In genomic region chr3:170740726-170741591, GRCh38 we compare ENCODE assay signal across 10 cellular contexts.
A peak's percentile ranks its signal among the peaks of the same experiment; 100 is the strongest.
DNase-seq lines count a peak whose midpoint lies in the region; ATAC-seq, FAIRE-seq and TF ChIP-seq lines count a peak whose summit lies in the region.
"Had no signal": no experiment of that assay in that cellular context is flagged by ENCODE, and none has a peak within 500 bp of the region (broad histone marks: within the 10 kb centered on the region; RNA-seq: fewer than 3 reads in every experiment).

No MANE protein-coding gene starts in this region.

- H3K27me3 ChIP-seq in K562 (ENCODE audit: control insufficient read depth in 2 of 2, insufficient read depth in 2 of 2, low read length in 2 of 2), result no peaks in the 10 kb centered on the region
- no peaks in the 10 kb centered on the region for H3K27me3 ChIP-seq in layer of hippocampus (ENCODE audit: control insufficient read depth, insufficient read depth, low read length)
- H3K27me3 ChIP-seq: BLaER1 had no signal

- H3K9me3 ChIP-seq in K562 (replicated peaks; ENCODE audit: control insufficient read depth, insufficient read depth, low read depth, low read length), result no peaks in the 10 kb centered on the region
- H3K9me3 ChIP-seq: BLaER1, neutrophil had no signal

- peaks cover 0 to 17% of the 10 kb centered on the region in 2 experiments; a peak in 3 of 5 replicates for H3K4me1 ChIP-seq in K562 (replicated peaks in 1 of 2; ENCODE audit: control insufficient read depth in 2 of 2, insufficient read depth in 2 of 2, low read length in 2 of 2)
- no peaks in the 10 kb centered on the region for H3K4me1 ChIP-seq in urinary bladder (ENCODE audit: insufficient read depth)
- H3K4me1 ChIP-seq: BLaER1 had no signal

- H3K36me3 ChIP-seq in K562 (ENCODE audit: control insufficient read depth, insufficient read depth, low read length) (no peaks in the 10 kb centered on the region), urinary bladder (ENCODE audit: insufficient read depth) (no peaks in the 10 kb centered on the region)
- H3K36me3 ChIP-seq: BLaER1, neutrophil had no signal

- intact Hi-C loops in K562 (cut with micrococcal nuclease), result no loop called here

- POLR2A ChIA-PET in K562 (lab: Yijun Ruan, JAX), result interaction anchor here (0.6 to 3.7 kb wide), 6 partner anchors 10 to 283 kb away, joined by 3 to 18 read pairs (median 4); no protein-coding TSS in a partner anchor

- no peak for TF ChIP-seq RAD21 in K562 (CRISPR knock-in tag; conservative IDR thresholded peaks at IDR 0.05 in 1 of 2, IDR thresholded peaks at IDR 0.05 in 1 of 2)

- H3K9me1 ChIP-seq in K562 (ENCODE audit: control insufficient read depth, insufficient read depth, low read length), result no peaks in the 10 kb centered on the region

- DNase-seq in NCI-H2107 treated with DMSO at 0.1 percent for 48 hours (lab: John Stamatoyannopoulos, UW; ENCODE audit: unreplicated experiment), result peak; percentile 70
- no peak for DNase-seq in NCI-H2107 (lab: John Stamatoyannopoulos, UW)
- DNase-seq in K562 (ENCODE audit: extremely low read depth in 1 of 4, low spot score in 3 of 4), result no peak
- no peak for DNase-seq in NOMO-1 treated with dmso at 0.1 percent for 144 hours (lab: John Stamatoyannopoulos, UW; ENCODE audit: unreplicated experiment)
- DNase-seq in NCI-H1436 treated with DMSO at 0.1 percent for 48 hours (lab: John Stamatoyannopoulos, UW), result no peak
- DNase-seq in NAMALWA (ENCODE audit: low spot score), result no peak

- FAIRE-seq in K562 (lab: Jason Lieb, UNC), result no peak

- H3K79me2 ChIP-seq in K562 (ENCODE audit: control insufficient read depth, insufficient read depth, low read length), result no peaks in the 10 kb centered on the region

- ATAC-seq in K562, result peak; percentile 53

- H3K4me2 ChIP-seq in K562 (ENCODE audit: insufficient read depth, low read length), result peak overlapping the region; percentile 30; the same call in 1 of the 2 replicates
- H3K4me2 ChIP-seq: BLaER1 had no signal

- in situ Hi-C loops in K562 (cut with MboI), result no loop called here

- BruUV-seq in K562 (replicated peaks; lab: Mats Ljungman, UMichigan), result no TSS peak

- no peaks in the 10 kb centered on the region for H4K20me1 ChIP-seq in K562 (replicated peaks; ENCODE audit: control insufficient read depth, insufficient read depth, low read length)
- H4K20me1 ChIP-seq: BLaER1 had no signal

- CTCF ChIA-PET in K562 (lab: Yijun Ruan, JAX; ENCODE audit: low intra/inter-chr PET ratio), result no interaction called here

- no peak for TF ChIP-seq POLR2A in K562 (conservative IDR thresholded peaks at IDR 0.05)

- H3K4me3 ChIP-seq in K562 (no peak overlapping the region), urinary bladder (ENCODE audit: low read depth, low read length) (no peak overlapping the region)
- H3K4me3 ChIP-seq: BLaER1 had no signal

- H3K27ac ChIP-seq in K562 (ENCODE audit: extremely low read depth, low read depth, low read length) (no peak overlapping the region; the same call in 2 of the 3 replicates), layer of hippocampus (ENCODE audit: low read depth, low read length) (peak overlapping the region; percentile 86), urinary bladder (ENCODE audit: low read depth) (peak overlapping the region; percentile 47)
- H3K27ac ChIP-seq: BLaER1, neutrophil had no signal

- no peak for TF ChIP-seq CTCF in K562 (IDR thresholded peaks at IDR 0.05 in 2 of 3, conservative IDR thresholded peaks at IDR 0.05 in 1 of 3; ENCODE audit: insufficient read depth in 2 of 3, low read depth in 1 of 3, low read length in 3 of 3)

- TF ChIP-seq EP300 in K562 (IDR thresholded peaks at IDR 0.05; ENCODE audit: low read length), result no peak

- peak overlapping the region; percentile 84 for H2AFZ ChIP-seq in K562 (ENCODE audit: low read depth, low read length)

- peak overlapping the region in 1 of 2 experiments; percentile 21; a peak in 1 of 4 replicates for H3K9ac ChIP-seq in K562 (ENCODE audit: insufficient read depth in 1 of 2, low read depth in 2 of 2, low read length in 2 of 2)
- H3K9ac ChIP-seq: BLaER1 had no signal

- 52% methylated on average over 10 of the region's 10 CpGs for WGBS in K562 (ENCODE audit: insufficient coverage, low coverage, missing lambda C conversion rate)
- WGBS in urinary bladder, result 34% methylated on average over 10 of the region's 10 CpGs

TF ChIP-seq in K562, 482 proteins besides CTCF, POLR2A, EP300 and RAD21 (continues in another document):
- peak in 1 of 2 experiments; percentile 65; a peak in 1 of 4 replicates for TF ChIP-seq FOXK2 (conservative IDR thresholded peaks at IDR 0.05 in 1 of 2, IDR thresholded peaks at IDR 0.05 in 1 of 2; ENCODE audit: low read depth in 2 of 2)
- TF ChIP-seq MGA (IDR thresholded peaks at IDR 0.05), result peak; percentile 36; the same call in 1 of the 2 replicates
- no peak for TF ChIP-seq ZNF57 (CRISPR knock-in tag; IDR thresholded peaks at IDR 0.05)
- 0 out of 2 replicates have a peak, but pooled peaks have one; percentile 20 for TF ChIP-seq TOE1 (IDR thresholded peaks at IDR 0.05; ENCODE audit: borderline replicate concordance)
- no peak for TF ChIP-seq TOE1 (CRISPR knock-in tag; IDR thresholded peaks at IDR 0.05; ENCODE audit: borderline replicate concordance, low read depth)
- peak; percentile 72; the same call in 1 of the 2 replicates for TF ChIP-seq ATF7 (IDR thresholded peaks at IDR 0.05)
- 0 out of 2 replicates have a peak, but pooled peaks have one; percentile 28 for TF ChIP-seq NFRKB (IDR thresholded peaks at IDR 0.05; ENCODE audit: low read depth)
- no peak for TF ChIP-seq SIRT6 (IDR thresholded peaks at IDR 0.05; ENCODE audit: low read depth, low read length)
- TF ChIP-seq L3MBTL2 (IDR thresholded peaks at IDR 0.05), result peak; percentile 58
